ENCODE assay signal across 23 cellular contexts in genomic region chr7:70608229-70608628, GRCh38.
"Had no signal": no experiment of that assay in that cellular context is flagged by ENCODE, and none has a peak within 500 bp of the region (broad histone marks: within the 10 kb centered on the region; RNA-seq: fewer than 3 reads in every experiment).

No MANE protein-coding gene starts in this region.

- H3K4me1 ChIP-seq: body of pancreas had no signal

- H3K27me3 Mint-ChIP-seq: activated B cell treated with CpG ODN at 0.5 μM for 24 hours; activated CD4-positive, alpha-beta T cell treated with anti-CD3 and anti-CD28 coated beads, Interleukin-2, amount 10 ng/mL, durations not matched to agents 24 days and 14 days; activated naive CD4-positive, alpha-beta T cell treated with anti-CD3 and anti-CD28 coated beads, Interleukin-2, amount 50 U/mL, for 24 hours; activated T-cell treated with anti-CD3 and anti-CD28 coated beads, Interleukin-2, amount 50 U/mL, for 24 hours; T-cell had no signal

- H3K9me3 Mint-ChIP-seq: activated CD4-positive, alpha-beta T cell treated with anti-CD3 and anti-CD28 coated beads, Interleukin-2, amount 10 ng/mL, durations not matched to agents 24 days and 14 days; activated naive CD4-positive, alpha-beta T cell treated with anti-CD3 and anti-CD28 coated beads, Interleukin-2, amount 50 U/mL, for 24 hours; activated T-cell treated with anti-CD3 and anti-CD28 coated beads, Interleukin-2, amount 50 U/mL, for 24 hours; activated T-helper 1 cell treated with anti-CD3 and anti-CD28 coated beads, Interleukin-12 subunit alpha, Interleukin-12 subunit beta, Interleukin-2, Interleukin-4 antibody, amounts not matched to agents 30 ng/mL and 10 ng/mL and 1 ng/mL, durations not matched to agents 14 hours and 24 hours and 36 hours had no signal

- H3K36me3 Mint-ChIP-seq: activated CD8-positive, alpha-beta memory T cell treated with anti-CD3 and anti-CD28 coated beads, Interleukin-2, amount 10 ng/mL, durations not matched to agents 7 days and 5 days; activated naive CD4-positive, alpha-beta T cell treated with anti-CD3 and anti-CD28 coated beads, Interleukin-2, amount 50 U/mL, for 24 hours; T-cell had no signal

- ATAC-seq: activated CD8-positive, alpha-beta memory T cell treated with anti-CD3 and anti-CD28 coated beads, Interleukin-2, amount 10 ng/mL, durations not matched to agents 7 days and 5 days; body of pancreas; PC-3; T-cell had no signal

- H3K4me3 Mint-ChIP-seq: activated B cell treated with CpG ODN at 0.5 μM for 24 hours; activated CD4-positive, alpha-beta T cell treated with anti-CD3 and anti-CD28 coated beads, Interleukin-2, amount 10 ng/mL, durations not matched to agents 24 days and 14 days; activated CD8-positive, alpha-beta memory T cell treated with anti-CD3 and anti-CD28 coated beads, Interleukin-2, amount 10 ng/mL, durations not matched to agents 7 days and 5 days; activated naive CD4-positive, alpha-beta T cell treated with anti-CD3 and anti-CD28 coated beads, Interleukin-2, amount 50 U/mL, for 24 hours; activated T-cell treated with anti-CD3 and anti-CD28 coated beads, Interleukin-2, amount 50 U/mL, for 24 hours; activated T-helper 1 cell treated with anti-CD3 and anti-CD28 coated beads, Interleukin-12 subunit alpha, Interleukin-12 subunit beta, Interleukin-2, Interleukin-4 antibody, amounts not matched to agents 30 ng/mL and 10 ng/mL and 1 ng/mL, durations not matched to agents 14 hours and 24 hours and 36 hours; T-cell had no signal

- H3K4me3 ChIP-seq: body of pancreas had no signal

- H3K9me3 ChIP-seq: body of pancreas had no signal

- H3K27me3 ChIP-seq: body of pancreas had no signal

- H3K4me1 Mint-ChIP-seq: activated CD4-positive, alpha-beta T cell treated with anti-CD3 and anti-CD28 coated beads, Interleukin-2, amount 10 ng/mL, durations not matched to agents 24 days and 14 days; activated CD8-positive, alpha-beta memory T cell treated with anti-CD3 and anti-CD28 coated beads, Interleukin-2, amount 10 ng/mL, durations not matched to agents 7 days and 5 days; activated naive CD4-positive, alpha-beta T cell treated with anti-CD3 and anti-CD28 coated beads, Interleukin-2, amount 50 U/mL, for 24 hours; T-cell had no signal

- H3K27ac ChIP-seq: body of pancreas had no signal

- H3K27ac Mint-ChIP-seq: activated B cell treated with CpG ODN at 0.5 μM for 24 hours; activated CD4-positive, alpha-beta T cell treated with anti-CD3 and anti-CD28 coated beads, Interleukin-2, amount 10 ng/mL, durations not matched to agents 24 days and 14 days; activated CD8-positive, alpha-beta memory T cell treated with anti-CD3 and anti-CD28 coated beads, Interleukin-2, amount 10 ng/mL, durations not matched to agents 7 days and 5 days; activated naive CD4-positive, alpha-beta T cell treated with anti-CD3 and anti-CD28 coated beads, Interleukin-2, amount 50 U/mL, for 24 hours; activated T-cell treated with anti-CD3 and anti-CD28 coated beads, Interleukin-2, amount 50 U/mL, for 24 hours; activated T-helper 1 cell treated with anti-CD3 and anti-CD28 coated beads, Interleukin-12 subunit alpha, Interleukin-12 subunit beta, Interleukin-2, Interleukin-4 antibody, amounts not matched to agents 30 ng/mL and 10 ng/mL and 1 ng/mL, durations not matched to agents 14 hours and 24 hours and 36 hours; T-cell had no signal

- DNase-seq: activated B cell treated with CpG ODN at 0.5 μM for 24 hours; activated CD4-positive, alpha-beta T cell treated with anti-CD3 and anti-CD28 coated beads for 1 hour; activated CD4-positive, alpha-beta T cell treated with anti-CD3 and anti-CD28 coated beads, Interleukin-2, amount 10 ng/mL, durations not matched to agents 24 days and 14 days; activated CD4-positive, alpha-beta T cell treated with anti-CD3 and anti-CD28 coated beads, Interleukin-2, amount 50 U/mL, for 48 hours; activated CD8-positive, alpha-beta memory T cell treated with anti-CD3 and anti-CD28 coated beads, Interleukin-2, amount 10 ng/mL, durations not matched to agents 7 days and 5 days; activated effector memory CD4-positive, alpha-beta T cell treated with Interleukin-2 at 50 U/mL for 16 hours; activated naive CD4-positive, alpha-beta T cell; activated T-cell treated with anti-CD3 and anti-CD28 coated beads, Interleukin-2, amount 50 U/mL, for 24 hours; aorta; body of pancreas; NCI-H1048; NCI-H1417 treated with DMSO at 0.1 percent for 48 hours; NCI-H1694 treated with DMSO at 0.1 percent for 48 hours; NCI-H2029 treated with DMSO at 0.1 percent for 48 hours; NCI-H446; NCI-H524; PC-3; SHP77 treated with DMSO at 0.1 percent for 48 hours; T-cell; T-helper 2 cell; T1000 had no signal
